15 cellular contexts compared by ENCODE assay signal in genomic region chr10:126014309-126014708, GRCh38.
DNase-seq lines count a peak whose midpoint lies in the region; ATAC-seq and TF ChIP-seq lines count a peak whose summit lies in the region.
"Had no signal": no experiment of that assay in that cellular context is flagged by ENCODE, and none has a peak within 500 bp of the region (broad histone marks: within the 10 kb centered on the region; RNA-seq: fewer than 3 reads in every experiment).

No MANE protein-coding gene starts in this region.

- H3K27me3 ChIP-seq in adipocyte (replicated peaks; ENCODE audit: control insufficient read depth, insufficient read depth, low read length): no peaks in the 10 kb centered on the region
- H3K27me3 ChIP-seq in kidney epithelial cell (ENCODE audit: control insufficient read depth, insufficient read depth, low read length): no peaks in the 10 kb centered on the region
- H3K27me3 ChIP-seq in A673 (replicated peaks; ENCODE audit: insufficient read depth, low read depth, low read length, poor library complexity): no peaks in the 10 kb centered on the region
- H3K27me3 ChIP-seq: BE2C had no signal

- H3K4me1 ChIP-seq in adipocyte (ENCODE audit: control insufficient read depth, insufficient read depth, low read length): peaks cover 9% of the 10 kb centered on the region
- H3K4me1 ChIP-seq in A673 (ENCODE audit: insufficient read depth, low read length, poor library complexity, severe bottlenecking): no peaks in the 10 kb centered on the region
- H3K4me1 ChIP-seq: BE2C, parathyroid adenoma had no signal

- peak overlapping the region in 1 of 2 donors; percentile 71 for H3K27ac Mint-ChIP-seq in effector memory CD8-positive, alpha-beta T cell
- H3K27ac Mint-ChIP-seq: memory B cell had no signal

- peaks cover 5 to 22% of the 10 kb centered on the region in 2 donors for H3K4me1 Mint-ChIP-seq in effector memory CD8-positive, alpha-beta T cell (ENCODE audit: low read depth in 2 of 2)

- H3K36me3 ChIP-seq in adipocyte (ENCODE audit: control insufficient read depth, insufficient read depth, low read length, severe bottlenecking) (peaks cover 68% of the 10 kb centered on the region), kidney epithelial cell (ENCODE audit: control insufficient read depth, insufficient read depth, low read length) (no peaks in the 10 kb centered on the region), A673 (ENCODE audit: insufficient read depth, low read length, poor library complexity, severe bottlenecking) (no peaks in the 10 kb centered on the region)
- H3K36me3 ChIP-seq: BE2C had no signal

- H3K9me3 ChIP-seq in adipocyte (ENCODE audit: control insufficient read depth, low read length) (no peaks in the 10 kb centered on the region), A673 (ENCODE audit: low read depth, low read length, poor library complexity, severe bottlenecking) (no peaks in the 10 kb centered on the region)
- H3K9me3 ChIP-seq: BE2C had no signal

- intact Hi-C loops in A673 (cut with micrococcal nuclease; ENCODE audit: unreplicated experiment): no loop called here

- peaks cover 7 to 11% of the 10 kb centered on the region in 2 donors for H3K27me3 Mint-ChIP-seq in effector memory CD8-positive, alpha-beta T cell

- no peak overlapping the region for H3K9ac ChIP-seq in adipocyte (ENCODE audit: low read length)
- H3K9ac ChIP-seq: parathyroid adenoma had no signal

- CTCF ChIA-PET in A673 (lab: Charles Lee): interaction anchor here (0.6 kb wide), 1 partner anchor 459 kb away, joined by 4 read pairs; no protein-coding TSS in a partner anchor

- H3K36me3 Mint-ChIP-seq in effector memory CD8-positive, alpha-beta T cell (ENCODE audit: insufficient read depth): peaks cover 7% of the 10 kb centered on the region

- H3K9me3 Mint-ChIP-seq in effector memory CD8-positive, alpha-beta T cell: peaks cover 0 to 6% of the 10 kb centered on the region in 2 donors
- H3K9me3 Mint-ChIP-seq: memory B cell had no signal

- no TSS peak for BruUV-seq in A673 (replicated peaks; lab: Mats Ljungman, UMichigan)

- no peak for TF ChIP-seq CTCF in kidney epithelial cell (IDR thresholded peaks at IDR 0.05; ENCODE audit: insufficient read depth, low read length, poor library complexity, severe bottlenecking)
- TF ChIP-seq CTCF in A673 (conservative IDR thresholded peaks at IDR 0.05; ENCODE audit: low read depth, low read length): no peak

- H3K27ac ChIP-seq in A673 (ENCODE audit: low read depth, low read length, poor library complexity, severe bottlenecking): no peak overlapping the region
- H3K27ac ChIP-seq: parathyroid adenoma had no signal

- POLR2A ChIA-PET in A673 (lab: Charles Lee; ENCODE audit: low non-redundant PET): no interaction called here

- ATAC-seq in HG03354 (IDR thresholded peaks at IDR 0.05; ENCODE audit: poor library complexity, severe bottlenecking, unreplicated experiment): no peak
- no peak for ATAC-seq in HG03521 (IDR thresholded peaks at IDR 0.05; ENCODE audit: unreplicated experiment)
- no peak for ATAC-seq in effector memory CD8-positive, alpha-beta T cell (replicated peaks)

- no peak overlapping the region for H3K4me3 Mint-ChIP-seq in effector memory CD8-positive, alpha-beta T cell
- H3K4me3 Mint-ChIP-seq: memory B cell had no signal

- DNase-seq in AG08395 (ENCODE audit: low spot score) (peak; percentile 47), H4 (ENCODE audit: low spot score) (peak; percentile 71), adipocyte (ENCODE audit: low read depth) (peak; percentile 58), kidney epithelial cell (ENCODE audit: low read depth) (peak; percentile 86), A673 (ENCODE audit: low spot score) (no peak)
- DNase-seq in effector memory CD8-positive, alpha-beta T cell: no peak
- DNase-seq: activated T-cell treated with anti-CD3 and anti-CD28 coated beads for 4 hours; BE2C; KG1; NCI-H1930; NK-92 treated with Interleukin-12 subunit alpha and Interleukin-12 subunit beta, amount 100 ng/mL, for 24 hours had no signal

- no peak overlapping the region for H3K4me3 ChIP-seq in adipocyte (ENCODE audit: low read length)
- no peak overlapping the region for H3K4me3 ChIP-seq in kidney epithelial cell (ENCODE audit: low read depth, low read length)
- H3K4me3 ChIP-seq in A673 (ENCODE audit: low read depth, low read length, poor library complexity, severe bottlenecking): no peak overlapping the region

Comparison
In these comparisons a context has a peak if more than half of its experiments do, and no peak if none do; other contexts are left out.
1. DNase-seq: peak in AG08395 (single experiment), H4 (single experiment), adipocyte (single experiment) and kidney epithelial cell (single experiment); none in A673 (single experiment) and effector memory CD8-positive, alpha-beta T cell (0 of 3).